Comparison of ENCODE assay signal across 8 cellular contexts in genomic region chr12:57744777-57745484, GRCh38. TPM values are rescaled to one million over a fixed set of nuclear protein-coding genes. Genes with fewer than 3 reads are reported as not detected.
DNase-seq lines count a peak whose midpoint lies in the region; TF ChIP-seq lines count a peak whose summit lies in the region.

A gene with protein sequence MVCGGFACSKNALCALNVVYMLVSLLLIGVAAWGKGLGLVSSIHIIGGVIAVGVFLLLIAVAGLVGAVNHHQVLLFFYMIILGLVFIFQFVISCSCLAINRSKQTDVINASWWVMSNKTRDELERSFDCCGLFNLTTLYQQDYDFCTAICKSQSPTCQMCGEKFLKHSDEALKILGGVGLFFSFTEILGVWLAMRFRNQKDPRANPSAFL (plus strand): TSS chr12:57745039. CDS start chr12:57745155, 116 bp downstream.

- peak within 1 kb of the TSS; percentile 100 for H3K4me2 ChIP-seq in GM23248 (ENCODE audit: unreplicated experiment)

- TF ChIP-seq EP300 in esophagus muscularis mucosa (IDR thresholded peaks at IDR 0.05): no peak

- H3K27me3 ChIP-seq in GM23248 (replicated peaks; ENCODE audit: insufficient read depth) (peaks cover 5% of the 10 kb centered on the region; the same call in 1 of the 2 replicates), esophagus muscularis mucosa (peaks cover 0 to 25% (median 2%) of the 10 kb centered on the region in 4 donors), muscle layer of colon (ENCODE audit: control insufficient read depth in 1 of 2, insufficient read depth in 2 of 2, low read length in 2 of 2) (peaks cover under 1 to 4% of the 10 kb centered on the region in 2 donors)

- H3K9ac ChIP-seq in GM23248 (peak within 1 kb of the TSS; percentile 98), muscle layer of colon (ENCODE audit: low read length) (peak within 1 kb of the TSS; percentile 97)

- H3K79me2 ChIP-seq in GM23248 (ENCODE audit: insufficient read depth): peaks cover 18% of the 10 kb centered on the region

- in situ Hi-C loops in GM23248 (cut with MboI): no loop called here

- intact Hi-C loops in esophagus muscularis mucosa (cut with DNase I): no loop called here

- H3K4me1 ChIP-seq in GM23248 (ENCODE audit: insufficient read depth) (peaks cover 5% of the 10 kb centered on the region; the same call in 1 of the 2 replicates), esophagus muscularis mucosa (peaks cover 5 to 24% (median 17%) of the 10 kb centered on the region in 4 donors), muscle layer of colon (ENCODE audit: insufficient read depth, low read length) (peaks cover 15% of the 10 kb centered on the region)

- DNase-seq in DMS79 treated with DMSO at 0.1 percent for 48 hours (lab: John Stamatoyannopoulos, UW) (peak; percentile 94), GM23248 (peak; percentile 99), Kasumi-1 (lab: John Stamatoyannopoulos, UW) (peak; percentile 99 to 100), RKO (ENCODE audit: low spot score) (peak; percentile 99), activated T-helper 1 cell treated with Interleukin-2 at 50 U/mL for 16 hours (ENCODE audit: low read depth) (peak; percentile 84), esophagus muscularis mucosa (ENCODE audit: extremely low spot score) (peak; percentile 99)
- DNase-seq in stimulated activated CD8-positive, alpha-beta memory T cell treated with anti-CD3 and anti-CD28 coated beads, Interleukin-7, amount 100 ng/mL, for 1 hour (ENCODE audit: low read depth in 2 of 2): peak; percentile 82

- peak within 1 kb of the TSS; percentile 99 for H3K4me3 ChIP-seq in GM23248
- H3K4me3 ChIP-seq in esophagus muscularis mucosa: peak within 1 kb of the TSS; percentile 73 to 96 (median 86)
- peak within 1 kb of the TSS; percentile 77 to 95 for H3K4me3 ChIP-seq in muscle layer of colon (ENCODE audit: low read depth in 1 of 2, low read length in 2 of 2)

- H3K9me3 ChIP-seq in GM23248 (ENCODE audit: low read depth) (no peaks in the 10 kb centered on the region), esophagus muscularis mucosa (no peaks in the 10 kb centered on the region), muscle layer of colon (ENCODE audit: low read length) (no peaks in the 10 kb centered on the region)

- H3K27ac ChIP-seq in GM23248 (peak within 1 kb of the TSS; percentile 95), esophagus muscularis mucosa (replicated peaks in 1 of 4) (peak within 1 kb of the TSS; percentile 91 to 99 (median 96)), muscle layer of colon (ENCODE audit: low read depth, low read length) (peak within 1 kb of the TSS; percentile 77)

- no peak for TF ChIP-seq POLR2A in esophagus muscularis mucosa (IDR thresholded peaks at IDR 0.05; ENCODE audit: low read depth)

- H3K36me3 ChIP-seq in GM23248 (ENCODE audit: low read depth) (peaks cover 11% of the 10 kb centered on the region; the same call in 1 of the 2 replicates), esophagus muscularis mucosa (peaks cover 31 to 37% (median 37%) of the 10 kb centered on the region in 4 donors), muscle layer of colon (ENCODE audit: insufficient read depth, low read length) (peaks cover 34% of the 10 kb centered on the region)

- H4K20me1 ChIP-seq in GM23248 (ENCODE audit: insufficient read depth): no peaks in the 10 kb centered on the region

- no peaks in the 10 kb centered on the region for H3K9me2 ChIP-seq in GM23248 (ENCODE audit: insufficient read depth)

- no peak for TF ChIP-seq CTCF in esophagus muscularis mucosa (IDR thresholded peaks at IDR 0.05)

- peaks cover 25% of the 10 kb centered on the region for H3F3A ChIP-seq in GM23248 (ENCODE audit: insufficient read depth)

- peak within 1 kb of the TSS; percentile 73 for H2AFZ ChIP-seq in GM23248

- 0 to 1% methylated on average over 29 of the region's 29 CpGs for WGBS in GM23248 (ENCODE audit: low coverage in 1 of 2, low lambda C conversion rate in 2 of 2, missing lambda C conversion rate in 2 of 2), 2 experiments
- under 1% methylated on average over 27 of the region's 29 CpGs for WGBS in esophagus muscularis mucosa

RNA-seq across cellular contexts. Expression of the gene that starts here (rescaled TPM):
- 70.8 and 112 TPM in 2 replicates for total RNA-seq in GM23248 (2014; rRNA removed; shearing (Covaris generic))
- polyA plus RNA-seq in GM23248 (2016; fragmentation: Nextera tagmentation; extraction: Ambion mirVana): 47.2 and 48.4 TPM in 2 replicates
- 10 to 100 TPM; 34.3 to 45.1 (median 42.1) TPM for total RNA-seq in esophagus muscularis mucosa

Comparison
In these comparisons a context has a peak if more than half of its experiments do, and no peak if none do; other contexts are left out.
1. Peak in every context shown above with its lines: DNase-seq, H3K4me3 ChIP-seq and H3K27ac ChIP-seq.